Comparison of ENCODE assay signal across 20 cellular contexts in the genomic region with DNA sequence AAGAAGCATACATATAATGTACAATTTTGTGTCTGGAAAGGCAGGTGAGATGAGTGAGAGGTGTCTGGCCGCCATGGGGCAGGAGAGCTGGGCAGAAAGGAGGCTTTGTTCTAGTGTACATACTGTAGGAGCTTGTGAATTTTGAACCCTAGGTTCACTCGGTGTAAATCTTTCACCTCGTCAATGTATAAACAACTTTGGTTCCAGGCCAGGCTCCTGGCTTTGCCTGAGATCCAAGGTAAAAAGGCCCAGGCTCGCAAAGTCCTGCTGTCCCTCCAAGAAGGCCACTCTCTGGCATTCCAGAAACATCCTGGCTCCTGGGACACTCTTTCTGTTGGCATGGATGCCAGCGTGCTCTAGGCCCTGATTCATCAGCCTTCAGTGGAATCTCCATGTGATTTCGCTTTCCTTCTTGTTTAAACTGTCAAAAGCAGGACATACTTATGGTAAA. TPM values are rescaled to one million over a fixed set of nuclear protein-coding genes. Genes with fewer than 3 reads are reported as not detected.
"Had no signal": no experiment of that assay in that cellular context is flagged by ENCODE, and none has a peak within 500 bp of the region (broad histone marks: within the 10 kb centered on the region; RNA-seq: fewer than 3 reads in every experiment).

No MANE protein-coding gene starts in this region.

- H3K36me3 Mint-ChIP-seq: activated naive CD8-positive, alpha-beta T cell treated with anti-CD3 and anti-CD28 coated beads for 36 hours; immature natural killer cell; memory B cell; natural killer cell treated with Interleukin-12 subunit alpha and Interleukin-12 subunit beta and Interleukin-15 and Interleukin-18, amount 100 ng/mL, for 72 hours; WTC11 had no signal

- H3K4me1 Mint-ChIP-seq: activated naive CD8-positive, alpha-beta T cell treated with anti-CD3 and anti-CD28 coated beads for 36 hours; immature natural killer cell had no signal

- H3K27ac Mint-ChIP-seq: activated CD8-positive, alpha-beta T cell treated with anti-CD3 and anti-CD28 coated beads, Interleukin-2, amount 10 ng/mL, durations not matched to agents 7 days and 5 days; activated naive CD8-positive, alpha-beta T cell treated with anti-CD3 and anti-CD28 coated beads for 36 hours; activated T-cell treated with anti-CD3 and anti-CD28 coated beads, Interleukin-2, amount 50 U/mL, for 72 hours; dendritic cell treated with granulocyte-macrophage colony-stimulating factor and Interleukin-4, amounts not matched to agents 40 ng/mL and 50 ng/mL, for 4 days; memory B cell; natural killer cell treated with Interleukin-12 subunit alpha and Interleukin-12 subunit beta and Interleukin-15 and Interleukin-18, amount 100 ng/mL, for 72 hours; WTC11 had no signal

- DNase-seq: activated CD4-positive, alpha-beta T cell treated with anti-CD3 and anti-CD28 coated beads for 48 hours; activated CD8-positive, alpha-beta memory T cell treated with anti-CD3 and anti-CD28 coated beads, Interleukin-2, amount 50 U/mL, for 4 hours; activated CD8-positive, alpha-beta T cell treated with anti-CD3 and anti-CD28 coated beads, Interleukin-2, amount 10 ng/mL, durations not matched to agents 7 days and 5 days; activated gamma-delta T cell treated with Interleukin-2 at 50 U/mL for 16 hours; activated naive CD8-positive, alpha-beta T cell treated with anti-CD3 and anti-CD28 coated beads for 36 hours; activated T-cell treated with anti-CD3 and anti-CD28 coated beads, Interleukin-2, amount 50 U/mL, for 72 hours; cerebellar nuclear complex; effector memory CD4-positive, alpha-beta T cell; foreskin melanocyte; immature natural killer cell; stimulated activated CD4-positive, alpha-beta T cell treated with anti-CD3 and anti-CD28 coated beads, Interleukin-12 subunit alpha, Interleukin-12 subunit beta, amount 100 ng/mL, for 4 hours; stimulated activated CD4-positive, alpha-beta T cell treated with anti-CD3 and anti-CD28 coated beads, Interleukin-2, amount 100 ng/mL, for 24 hours; T-helper 2 cell had no signal

- ATAC-seq: activated CD8-positive, alpha-beta T cell treated with anti-CD3 and anti-CD28 coated beads, Interleukin-2, amount 10 ng/mL, durations not matched to agents 7 days and 5 days; activated T-cell treated with anti-CD3 and anti-CD28 coated beads, Interleukin-2, amount 50 U/mL, for 72 hours; natural killer cell treated with Interleukin-12 subunit alpha and Interleukin-12 subunit beta and Interleukin-15 and Interleukin-18, amount 100 ng/mL, for 72 hours; sciatic nerve; WTC11 had no signal

- H3K4me3 Mint-ChIP-seq: activated CD8-positive, alpha-beta T cell treated with anti-CD3 and anti-CD28 coated beads, Interleukin-2, amount 10 ng/mL, durations not matched to agents 7 days and 5 days; activated naive CD8-positive, alpha-beta T cell treated with anti-CD3 and anti-CD28 coated beads for 36 hours; activated T-cell treated with anti-CD3 and anti-CD28 coated beads, Interleukin-2, amount 50 U/mL, for 72 hours; dendritic cell treated with granulocyte-macrophage colony-stimulating factor and Interleukin-4, amounts not matched to agents 40 ng/mL and 50 ng/mL, for 4 days; immature natural killer cell; memory B cell; natural killer cell treated with Interleukin-12 subunit alpha and Interleukin-12 subunit beta and Interleukin-15 and Interleukin-18, amount 100 ng/mL, for 72 hours; WTC11 had no signal

- H3K9me3 Mint-ChIP-seq: activated naive CD8-positive, alpha-beta T cell treated with anti-CD3 and anti-CD28 coated beads for 36 hours; activated T-cell treated with anti-CD3 and anti-CD28 coated beads, Interleukin-2, amount 50 U/mL, for 72 hours; dendritic cell treated with granulocyte-macrophage colony-stimulating factor and Interleukin-4, amounts not matched to agents 40 ng/mL and 50 ng/mL, for 4 days; immature natural killer cell; memory B cell; natural killer cell treated with Interleukin-12 subunit alpha and Interleukin-12 subunit beta and Interleukin-15 and Interleukin-18, amount 100 ng/mL, for 72 hours; WTC11 had no signal

RNA-seq across cellular contexts. Expression of gene SLC22A7, which starts 7.1 kb away (rescaled TPM):
- total RNA-seq: activated CD8-positive, alpha-beta T cell treated with anti-CD3 and anti-CD28 coated beads, Interleukin-2, amount 10 ng/mL, durations not matched to agents 7 days and 5 days; activated naive CD8-positive, alpha-beta T cell treated with anti-CD3 and anti-CD28 coated beads for 36 hours; activated T-cell treated with anti-CD3 and anti-CD28 coated beads, Interleukin-2, amount 50 U/mL, for 72 hours; natural killer cell treated with Interleukin-12 subunit alpha and Interleukin-12 subunit beta and Interleukin-15 and Interleukin-18, amount 100 ng/mL, for 72 hours; osteocyte; pulmonary artery endothelial cell; sciatic nerve; WTC11 had no signal

RNA-seq across cellular contexts. Expression of gene CRIP3, which starts 17.7 kb away (rescaled TPM):
- total RNA-seq: activated CD8-positive, alpha-beta T cell treated with anti-CD3 and anti-CD28 coated beads, Interleukin-2, amount 10 ng/mL, durations not matched to agents 7 days and 5 days; pulmonary artery endothelial cell had no signal

RNA-seq across cellular contexts. Expression of gene TTBK1, which starts 47.6 kb away (rescaled TPM):
- total RNA-seq: activated CD8-positive, alpha-beta T cell treated with anti-CD3 and anti-CD28 coated beads, Interleukin-2, amount 10 ng/mL, durations not matched to agents 7 days and 5 days had no signal
